In genomic region chr2:164917296-164917903, GRCh38 we compare ENCODE assay signal across 8 cellular contexts. TPM values are rescaled to one million over a fixed set of nuclear protein-coding genes. Genes with fewer than 3 reads are reported as not detected.
DNase-seq lines count a peak whose midpoint lies in the region; ATAC-seq and TF ChIP-seq lines count a peak whose summit lies in the region.

No MANE protein-coding gene starts in this region.

- H3K27me3 ChIP-seq in foreskin keratinocyte (no peaks in the 10 kb centered on the region), sigmoid colon (no peaks in the 10 kb centered on the region)

- no peaks in the 10 kb centered on the region for H3K36me3 ChIP-seq in sigmoid colon

- no peaks in the 10 kb centered on the region for H3K27me3 Mint-ChIP-seq in HFFc6 (ENCODE audit: insufficient read depth)

- no peaks in the 10 kb centered on the region for H3K9me3 Mint-ChIP-seq in HFFc6

- TF ChIP-seq POLR2A in sigmoid colon (IDR thresholded peaks at IDR 0.05), result no peak

- H3K27ac Mint-ChIP-seq in HFFc6, result no peak overlapping the region

- H3K9me3 ChIP-seq in sigmoid colon, result no peaks in the 10 kb centered on the region

- ATAC-seq in foreskin keratinocyte, result peak; percentile 29
- no peak for ATAC-seq in GM21381 (IDR thresholded peaks at IDR 0.05; ENCODE audit: unreplicated experiment)
- no peak for ATAC-seq in HG02970 (IDR thresholded peaks at IDR 0.05; ENCODE audit: low FRiP score, unreplicated experiment)
- no peak for ATAC-seq in HG03108 (IDR thresholded peaks at IDR 0.05; ENCODE audit: unreplicated experiment)

- 37 to 49% methylated on average over 3 of the region's 3 CpGs for WGBS in sigmoid colon, 2 donors

- peaks cover 68% of the 10 kb centered on the region for H3K4me1 Mint-ChIP-seq in HFFc6 (ENCODE audit: low read depth)

- H3K4me3 ChIP-seq in sigmoid colon, result no peak overlapping the region

- no peak for TF ChIP-seq EP300 in sigmoid colon (IDR thresholded peaks at IDR 0.05)

- TF ChIP-seq CTCF in HFFc6 (IDR thresholded peaks at IDR 0.05) (peak; percentile 73), foreskin keratinocyte (conservative IDR thresholded peaks at IDR 0.05) (peak; percentile 81), sigmoid colon (IDR thresholded peaks at IDR 0.05) (peak in 3 of 4 experiments; percentile 29 to 54 (median 47))

- no peak overlapping the region for H3K4me3 Mint-ChIP-seq in HFFc6

- intact Hi-C loops in sigmoid colon (cut with DNase I), result loop anchor here (1.0 to 5.0 kb wide), 2 partner anchors 75 to 180 kb away; partner anchors contain the start of gene COBLL1

- DNase-seq in HFFc6 (peak; percentile 36), RKO (ENCODE audit: low spot score) (peak; percentile 52), foreskin keratinocyte (peak in 1 of 2 donors; percentile 52), sigmoid colon (peak; percentile 67), GDM1 (lab: John Stamatoyannopoulos, UW) (no peak)

- no peak overlapping the region for H3K27ac ChIP-seq in foreskin keratinocyte
- peak overlapping the region in 1 of 4 donors; percentile 38 for H3K27ac ChIP-seq in sigmoid colon

- H3K36me3 Mint-ChIP-seq in HFFc6 (ENCODE audit: low read depth), result no peaks in the 10 kb centered on the region

- peaks cover 15% of the 10 kb centered on the region for H3K4me1 ChIP-seq in foreskin keratinocyte
- peaks cover 0 to 4% (median 0%) of the 10 kb centered on the region in 4 donors for H3K4me1 ChIP-seq in sigmoid colon

RNA-seq across cellular contexts. Expression of gene SLC38A11, which starts 37.9 kb away (rescaled TPM):
- total RNA-seq in HFFc6 (2021; fragmentation: NEBNext Ultra II Directional; extraction: Animal tissue kit (Norgen Biotek cat#: 25700)), result 1 to 10 TPM; 2.1 to 3.0 (median 2.5) TPM
- not detected in 2 replicates for total RNA-seq in foreskin keratinocyte
- not detected in 2 replicates for polyA plus RNA-seq in foreskin keratinocyte
- total RNA-seq in sigmoid colon, result 1 to 10 TPM in 2 of 4 donors, under 1 TPM in 2; 0.49 to 4.3 (median 1.7) TPM
- under 1 TPM in 2 of 3 donors, not detected in 1; 0.46 to 0.60 TPM for polyA plus RNA-seq in sigmoid colon
